Comparison of ENCODE assay signal across 14 cellular contexts in the genomic region with DNA sequence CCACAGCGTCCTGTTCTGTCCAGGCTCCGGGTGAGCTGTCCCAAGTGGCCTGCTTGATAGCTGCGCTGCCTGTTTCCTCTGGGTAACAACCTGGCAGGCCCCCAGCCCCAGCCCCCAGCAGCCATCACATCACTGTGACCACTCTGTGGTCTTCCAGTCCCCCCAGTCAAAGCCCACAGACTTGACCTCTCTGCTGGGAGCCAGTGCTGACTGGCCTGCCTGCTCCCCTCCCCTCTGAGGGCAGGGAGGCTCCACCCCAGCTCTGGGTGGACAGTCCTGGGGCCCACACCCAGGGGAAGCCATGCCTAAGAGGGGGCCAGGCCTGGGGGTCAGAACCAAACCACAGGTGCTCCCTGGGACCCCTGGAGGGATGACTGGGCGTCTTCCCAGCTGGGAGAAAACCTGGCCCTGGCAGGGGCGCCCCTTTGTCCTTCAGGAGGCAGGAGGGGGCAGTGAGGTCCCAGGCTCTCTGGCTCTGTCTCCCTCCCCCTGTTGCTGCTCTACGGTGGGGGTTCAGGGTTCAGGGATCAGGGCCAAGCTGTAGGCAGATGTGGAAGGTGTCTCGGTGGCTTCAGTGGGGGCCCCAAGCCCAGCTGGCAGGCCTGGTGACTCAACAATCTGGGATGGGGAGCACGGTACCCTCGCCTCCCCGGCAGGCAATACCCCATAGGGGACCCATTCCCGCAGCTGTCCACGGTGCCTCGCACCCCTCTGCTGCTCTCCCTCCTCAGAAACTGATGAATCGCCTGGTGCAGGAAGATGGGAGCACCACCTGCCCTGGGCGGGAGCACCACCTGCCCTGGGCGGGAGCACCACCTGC. TPM values are rescaled to one million over a fixed set of nuclear protein-coding genes. Genes with fewer than 3 reads are reported as not detected.
DNase-seq lines count a peak whose midpoint lies in the region; ATAC-seq and TF ChIP-seq lines count a peak whose summit lies in the region.
"Had no signal": no experiment of that assay in that cellular context is flagged by ENCODE, and none has a peak within 500 bp of the region (broad histone marks: within the 10 kb centered on the region; RNA-seq: fewer than 3 reads in every experiment).

No MANE protein-coding gene starts in this region.

- no peaks in the 10 kb centered on the region for H3K9me2 ChIP-seq in Loucy (replicated peaks; ENCODE audit: low read depth, low read length)

- H3F3A ChIP-seq in Loucy (ENCODE audit: low read depth) = no peaks in the 10 kb centered on the region

- H3K4me2 ChIP-seq in Loucy (ENCODE audit: low read depth, low read length, poor library complexity, severe bottlenecking) = peak overlapping the region; percentile 89

- POLR2A ChIA-PET in activated CD4-positive, alpha-beta T cell treated with anti-CD3 and anti-CD28 coated beads, Interleukin-2, amount 10 ng/mL, durations not matched to agents 7 days and 5 days (lab: Charles Lee) = no interaction called here

- H3K79me2 ChIP-seq in Loucy (ENCODE audit: insufficient read depth, low read length) = peaks cover 54% of the 10 kb centered on the region

- intact Hi-C loops in sigmoid colon (cut with DNase I) = no loop called here

- peak overlapping the region; percentile 36 for H3K4me3 Mint-ChIP-seq in activated CD4-positive, alpha-beta T cell treated with anti-CD3 and anti-CD28 coated beads, Interleukin-2, amount 10 ng/mL, durations not matched to agents 7 days and 5 days
- H3K4me3 Mint-ChIP-seq in effector memory CD8-positive, alpha-beta T cell = peak overlapping the region; percentile 80 to 82

- no peak for DNase-seq in activated CD4-positive, alpha-beta T cell treated with anti-CD3 and anti-CD28 coated beads, Interleukin-2, amount 10 ng/mL, durations not matched to agents 7 days and 5 days
- no peak for DNase-seq in activated CD4-positive, alpha-beta T cell treated with anti-CD3 and anti-CD28 coated beads for 1 hour
- no peak for DNase-seq in effector memory CD8-positive, alpha-beta T cell
- DNase-seq in sigmoid colon = peak; percentile 64
- no peak for DNase-seq in effector CD4-positive, alpha-beta T cell
- DNase-seq: activated CD8-positive, alpha-beta memory T cell treated with anti-CD3 and anti-CD28 coated beads, Interleukin-2, amount 50 U/mL, for 4 hours; amniotic stem cell; kidney glomerular epithelial cell; NCI-H1092 treated with DMSO at 0.1 percent for 48 hours; stimulated activated CD4-positive, alpha-beta T cell treated with anti-CD3 and anti-CD28 coated beads, Interleukin-2, amount 100 ng/mL, for 24 hours had no signal

- peaks cover 27% of the 10 kb centered on the region for H4K20me1 ChIP-seq in Loucy (ENCODE audit: insufficient read depth, low read length, poor library complexity, severe bottlenecking)

- H3K27me3 ChIP-seq in Loucy (ENCODE audit: insufficient read depth, low read length, poor library complexity, severe bottlenecking) (no peaks in the 10 kb centered on the region), sigmoid colon (peaks cover 5 to 19% (median 16%) of the 10 kb centered on the region in 3 donors)

- WGBS in sigmoid colon, 2 donors = 83 to 85% methylated on average over 16 of the region's 16 CpGs

- ATAC-seq in effector memory CD8-positive, alpha-beta T cell (replicated peaks) = no peak
- ATAC-seq in GM21528 (IDR thresholded peaks at IDR 0.05; ENCODE audit: low FRiP score, unreplicated experiment) = no peak
- no peak for ATAC-seq in activated CD4-positive, CD25-positive, alpha-beta regulatory T cell treated with anti-CD3 and anti-CD28 coated beads, Interleukin-2, amount 50 U/mL, for 24 hours

- H3K27ac Mint-ChIP-seq in activated CD4-positive, alpha-beta T cell treated with anti-CD3 and anti-CD28 coated beads, Interleukin-2, amount 10 ng/mL, durations not matched to agents 7 days and 5 days = peak overlapping the region; percentile 60
- peak overlapping the region; percentile 68 to 88 for H3K27ac Mint-ChIP-seq in effector memory CD8-positive, alpha-beta T cell

- H3K4me3 ChIP-seq in Loucy (ENCODE audit: low read length, poor library complexity, severe bottlenecking) = peak overlapping the region; percentile 93
- no peak overlapping the region for H3K4me3 ChIP-seq in sigmoid colon
- H3K4me3 ChIP-seq: uterus had no signal

- TF ChIP-seq CTCF in Loucy (conservative IDR thresholded peaks at IDR 0.05; ENCODE audit: low read length) = no peak
- TF ChIP-seq CTCF in sigmoid colon (IDR thresholded peaks at IDR 0.05) = no peak

- H3K9ac ChIP-seq in Loucy (ENCODE audit: low read depth, low read length, poor library complexity, severe bottlenecking) = peak overlapping the region; percentile 99

- no peak overlapping the region for H3K27ac ChIP-seq in sigmoid colon

- no peak for TF ChIP-seq POLR2A in sigmoid colon (IDR thresholded peaks at IDR 0.05)

- peaks cover 5% of the 10 kb centered on the region for H3K36me3 Mint-ChIP-seq in activated CD4-positive, alpha-beta T cell treated with anti-CD3 and anti-CD28 coated beads, Interleukin-2, amount 10 ng/mL, durations not matched to agents 7 days and 5 days (ENCODE audit: low read depth)
- peaks cover 28% of the 10 kb centered on the region for H3K36me3 Mint-ChIP-seq in effector memory CD8-positive, alpha-beta T cell (ENCODE audit: insufficient read depth)

- H3K36me3 ChIP-seq in Loucy (ENCODE audit: insufficient read depth, low read length) = no peaks in the 10 kb centered on the region
- no peaks in the 10 kb centered on the region for H3K36me3 ChIP-seq in sigmoid colon
- H3K36me3 ChIP-seq: uterus had no signal

- H3K4me1 ChIP-seq in Loucy (ENCODE audit: insufficient read depth, low read length, poor library complexity, severe bottlenecking) (peaks cover 12% of the 10 kb centered on the region), sigmoid colon (peaks cover 0 to 42% (median 34%) of the 10 kb centered on the region in 4 donors)

- H3K4me1 Mint-ChIP-seq in activated CD4-positive, alpha-beta T cell treated with anti-CD3 and anti-CD28 coated beads, Interleukin-2, amount 10 ng/mL, durations not matched to agents 7 days and 5 days = peaks cover 11% of the 10 kb centered on the region
- H3K4me1 Mint-ChIP-seq in effector memory CD8-positive, alpha-beta T cell (ENCODE audit: low read depth in 2 of 2) = peaks cover 10 to 14% of the 10 kb centered on the region in 2 donors

- no peaks in the 10 kb centered on the region for H3K9me3 Mint-ChIP-seq in activated CD4-positive, alpha-beta T cell treated with anti-CD3 and anti-CD28 coated beads, Interleukin-2, amount 10 ng/mL, durations not matched to agents 7 days and 5 days
- H3K9me3 Mint-ChIP-seq in effector memory CD8-positive, alpha-beta T cell = no peaks in the 10 kb centered on the region

- no peak overlapping the region for H2AFZ ChIP-seq in Loucy (ENCODE audit: low read length)

- no peak for TF ChIP-seq EP300 in sigmoid colon (IDR thresholded peaks at IDR 0.05)

- H3K9me3 ChIP-seq in Loucy (ENCODE audit: insufficient read depth, low read depth, low read length) (no peaks in the 10 kb centered on the region), sigmoid colon (no peaks in the 10 kb centered on the region)
- H3K9me3 ChIP-seq: uterus had no signal

- CTCF ChIA-PET in activated CD4-positive, alpha-beta T cell treated with anti-CD3 and anti-CD28 coated beads, Interleukin-2, amount 10 ng/mL, durations not matched to agents 7 days and 5 days (lab: Charles Lee) = interaction anchor here (0.5 to 2.2 kb wide), 3 partner anchors 9 to 328 kb away, joined by 3 to 8 read pairs (median 5); no protein-coding TSS in a partner anchor

- no peaks in the 10 kb centered on the region for H3K27me3 Mint-ChIP-seq in activated CD4-positive, alpha-beta T cell treated with anti-CD3 and anti-CD28 coated beads, Interleukin-2, amount 10 ng/mL, durations not matched to agents 7 days and 5 days
- H3K27me3 Mint-ChIP-seq in effector memory CD8-positive, alpha-beta T cell = no peaks in the 10 kb centered on the region

RNA-seq across cellular contexts. Expression of gene SLC16A3, which starts 1.8 kb away (rescaled TPM):
- total RNA-seq in activated CD4-positive, alpha-beta T cell treated with anti-CD3 and anti-CD28 coated beads, Interleukin-2, amount 10 ng/mL, durations not matched to agents 7 days and 5 days = 100 to 1,000 TPM; 104 to 140 TPM
- 10 to 100 TPM in 3 of 4 donors, 1 to 10 TPM in 1; 9.6 to 19.7 (median 11.6) TPM for total RNA-seq in sigmoid colon
- polyA plus RNA-seq in sigmoid colon = 100 to 1,000 TPM in 1 of 3 donors, 10 to 100 TPM in 2; 10.8 to 140 (median 37.9) TPM

RNA-seq across cellular contexts. Expression of gene CCDC57, which starts 14.4 kb away (rescaled TPM):
- 10 to 100 TPM; 60.5 to 69.7 TPM for total RNA-seq in activated CD4-positive, alpha-beta T cell treated with anti-CD3 and anti-CD28 coated beads, Interleukin-2, amount 10 ng/mL, durations not matched to agents 7 days and 5 days
- total RNA-seq in sigmoid colon = 10 to 100 TPM; 13.3 to 34.1 (median 20.8) TPM
- polyA plus RNA-seq in sigmoid colon = 10 to 100 TPM; 17.4 to 47.8 (median 25.4) TPM

RNA-seq across cellular contexts. Expression of gene CSNK1D, which starts 46.5 kb away (rescaled TPM):
- total RNA-seq in activated CD4-positive, alpha-beta T cell treated with anti-CD3 and anti-CD28 coated beads, Interleukin-2, amount 10 ng/mL, durations not matched to agents 7 days and 5 days = 100 to 1,000 TPM; 115 to 142 TPM
- total RNA-seq in sigmoid colon = 10 to 100 TPM; 45.1 to 61.2 (median 48.9) TPM
- polyA plus RNA-seq in sigmoid colon = 100 to 1,000 TPM in 1 of 3 donors, 10 to 100 TPM in 2; 55.9 to 142 (median 86.2) TPM

Comparison
In these comparisons a context has a peak if more than half of its experiments do, and no peak if none do; other contexts are left out.
1. RNA of gene SLC16A3, which starts 1.8 kb away (total RNA-seq): 104 to 140 TPM in activated CD4-positive, alpha-beta T cell treated with anti-CD3 and anti-CD28 coated beads, Interleukin-2, amount 10 ng/mL, durations not matched to agents 7 days and 5 days; 9.6 to 19.7 TPM in sigmoid colon; every median in the first group is over 4 times any median in the second.